ENCODE assay signal across 29 cellular contexts in genomic region chr11:103566116-103566515, GRCh38.
"Had no signal": no experiment of that assay in that cellular context is flagged by ENCODE, and none has a peak within 500 bp of the region (broad histone marks: within the 10 kb centered on the region; RNA-seq: fewer than 3 reads in every experiment).

No MANE protein-coding gene starts in this region.

- H3K36me3 ChIP-seq: stomach, suprapubic skin, thoracic aorta, thyroid gland, tibial artery, tibial nerve, transverse colon, upper lobe of left lung, upper lobe of right lung, uterus, vagina had no signal

- H3K36me3 Mint-ChIP-seq: stimulated activated effector memory CD8-positive, alpha-beta T cell treated with anti-CD3 and anti-CD28 coated beads, Interleukin-12 subunit alpha, Interleukin-12 subunit beta, amount 100 ng/mL, for 72 hours; stimulated activated memory B cell treated with anti-CD40 and anti-IgM and Interleukin-4, amounts not matched to agents 10 μg/mL and 1 μg/mL and 100 μg/mL, for 72 hours; stimulated activated naive B cell treated with anti-CD40 and anti-IgM and Interleukin-4, amounts not matched to agents 10 μg/mL and 1 μg/mL and 100 μg/mL, for 72 hours; type B pancreatic cell had no signal

- H3K27ac Mint-ChIP-seq: stimulated activated effector memory CD8-positive, alpha-beta T cell treated with anti-CD3 and anti-CD28 coated beads, Interleukin-12 subunit alpha, Interleukin-12 subunit beta, amount 100 ng/mL, for 72 hours; stimulated activated memory B cell treated with anti-CD40 and anti-IgM and Interleukin-4, amounts not matched to agents 10 μg/mL and 1 μg/mL and 100 μg/mL, for 72 hours; stimulated activated naive B cell treated with anti-CD40 and anti-IgM and Interleukin-4, amounts not matched to agents 10 μg/mL and 1 μg/mL and 100 μg/mL, for 72 hours; stimulated activated naive CD8-positive, alpha-beta T cell treated with anti-CD3 and anti-CD28 coated beads, Interleukin-15, amount 100 ng/mL, for 72 hours; stimulated activated naive CD8-positive, alpha-beta T cell treated with anti-CD3 and anti-CD28 coated beads, Interleukin-15, Interleukin-2, amounts not matched to agents 100 ng/mL and 50 ng/mL, for 24 hours; type B pancreatic cell had no signal

- H3K9me3 ChIP-seq: suprapubic skin, testis, thoracic aorta, thyroid gland, tibial artery, transverse colon, upper lobe of left lung, upper lobe of right lung, uterus, vagina had no signal

- H3K4me1 ChIP-seq: stomach, suprapubic skin, testis, thyroid gland, tibial artery, tibial nerve, transverse colon, upper lobe of left lung, upper lobe of right lung, uterus, vagina had no signal

- H3K27me3 ChIP-seq: stomach, suprapubic skin, testis, thyroid gland, tibial artery, tibial nerve, transverse colon, upper lobe of left lung, upper lobe of right lung, uterus, vagina had no signal

- H3K4me1 Mint-ChIP-seq: stimulated activated effector memory CD8-positive, alpha-beta T cell treated with anti-CD3 and anti-CD28 coated beads, Interleukin-12 subunit alpha, Interleukin-12 subunit beta, amount 100 ng/mL, for 72 hours; stimulated activated memory B cell treated with anti-CD40 and anti-IgM and Interleukin-4, amounts not matched to agents 10 μg/mL and 1 μg/mL and 100 μg/mL, for 72 hours; stimulated activated naive B cell treated with anti-CD40 and anti-IgM and Interleukin-4, amounts not matched to agents 10 μg/mL and 1 μg/mL and 100 μg/mL, for 72 hours; stimulated activated naive CD8-positive, alpha-beta T cell treated with anti-CD3 and anti-CD28 coated beads, Interleukin-15, amount 100 ng/mL, for 72 hours had no signal

- DNase-seq: stimulated activated CD4-positive, alpha-beta T cell treated with anti-CD3 and anti-CD28 coated beads, Interleukin-2, amount 100 ng/mL, for 48 hours; stimulated activated CD4-positive, alpha-beta T cell treated with anti-CD3 and anti-CD28 coated beads, Interleukin-4, amount 100 ng/mL, for 1 hour; stimulated activated CD4-positive, alpha-beta T cell treated with anti-CD3 and anti-CD28 coated beads, Interleukin-4, amount 100 ng/mL, for 24 hours; stimulated activated CD4-positive, alpha-beta T cell treated with anti-CD3 and anti-CD28 coated beads, Interleukin-4, amount 100 ng/mL, for 4 hours; stimulated activated CD8-positive, alpha-beta memory T cell treated with anti-CD3 and anti-CD28 coated beads, Interleukin-4, amount 100 ng/mL, for 48 hours; stimulated activated naive B cell treated with anti-CD40 and anti-IgM and Interleukin-4, amounts not matched to agents 10 μg/mL and 1 μg/mL and 100 μg/mL, for 72 hours; stimulated activated naive CD4-positive, alpha-beta T cell; stimulated activated naive CD4-positive, alpha-beta T cell treated with Interleukin-2 at 50 U/mL for 16 hours; stimulated activated naive CD8-positive, alpha-beta T cell treated with anti-CD3 and anti-CD28 coated beads, Interleukin-15, amount 100 ng/mL, for 72 hours; stimulated activated naive CD8-positive, alpha-beta T cell treated with anti-CD3 and anti-CD28 coated beads, Interleukin-15, Interleukin-2, amounts not matched to agents 100 U/mL and 50 U/mL, for 24 hours; stomach; substantia nigra; testis; thyroid gland; tibial artery; transverse colon; trophoblast cell; upper lobe of left lung; upper lobe of right lung; uterus had no signal

- ATAC-seq: stimulated activated effector memory CD8-positive, alpha-beta T cell treated with anti-CD3 and anti-CD28 coated beads, Interleukin-12 subunit alpha, Interleukin-12 subunit beta, amount 100 ng/mL, for 72 hours; stimulated activated memory B cell treated with anti-CD40 and anti-IgM and Interleukin-4, amounts not matched to agents 10 μg/mL and 1 μg/mL and 100 μg/mL, for 72 hours; stimulated activated naive B cell treated with anti-CD40 and anti-IgM and Interleukin-4, amounts not matched to agents 10 μg/mL and 1 μg/mL and 100 μg/mL, for 72 hours; stimulated activated naive CD8-positive, alpha-beta T cell treated with anti-CD3 and anti-CD28 coated beads, Interleukin-15, amount 100 ng/mL, for 72 hours; stimulated activated naive CD8-positive, alpha-beta T cell treated with anti-CD3 and anti-CD28 coated beads, Interleukin-15, Interleukin-2, amounts not matched to agents 100 U/mL and 50 U/mL, for 24 hours; upper lobe of right lung had no signal

- H3K4me3 ChIP-seq: stomach, suprapubic skin, testis, thoracic aorta, thyroid gland, tibial artery, tibial nerve, transverse colon, upper lobe of left lung, upper lobe of right lung, uterus, vagina had no signal

- H3K27me3 Mint-ChIP-seq: stimulated activated memory B cell treated with anti-CD40 and anti-IgM and Interleukin-4, amounts not matched to agents 10 μg/mL and 1 μg/mL and 100 μg/mL, for 72 hours; stimulated activated naive CD8-positive, alpha-beta T cell treated with anti-CD3 and anti-CD28 coated beads, Interleukin-15, amount 100 ng/mL, for 72 hours; type B pancreatic cell had no signal

- H3K27ac ChIP-seq: stomach, suprapubic skin, testis, thoracic aorta, thyroid gland, tibial artery, tibial nerve, transverse colon, upper lobe of left lung, upper lobe of right lung, uterus, vagina had no signal

- H3K9me3 Mint-ChIP-seq: stimulated activated effector memory CD8-positive, alpha-beta T cell treated with anti-CD3 and anti-CD28 coated beads, Interleukin-12 subunit alpha, Interleukin-12 subunit beta, amount 100 ng/mL, for 72 hours; stimulated activated memory B cell treated with anti-CD40 and anti-IgM and Interleukin-4, amounts not matched to agents 10 μg/mL and 1 μg/mL and 100 μg/mL, for 72 hours; stimulated activated naive CD8-positive, alpha-beta T cell treated with anti-CD3 and anti-CD28 coated beads, Interleukin-15, amount 100 ng/mL, for 72 hours had no signal

- FAIRE-seq: urothelium cell line had no signal

- H3K4me3 Mint-ChIP-seq: stimulated activated effector memory CD8-positive, alpha-beta T cell treated with anti-CD3 and anti-CD28 coated beads, Interleukin-12 subunit alpha, Interleukin-12 subunit beta, amount 100 ng/mL, for 72 hours; stimulated activated memory B cell treated with anti-CD40 and anti-IgM and Interleukin-4, amounts not matched to agents 10 μg/mL and 1 μg/mL and 100 μg/mL, for 72 hours; stimulated activated naive B cell treated with anti-CD40 and anti-IgM and Interleukin-4, amounts not matched to agents 10 μg/mL and 1 μg/mL and 100 μg/mL, for 72 hours; stimulated activated naive CD8-positive, alpha-beta T cell treated with anti-CD3 and anti-CD28 coated beads, Interleukin-15, amount 100 ng/mL, for 72 hours; stimulated activated naive CD8-positive, alpha-beta T cell treated with anti-CD3 and anti-CD28 coated beads, Interleukin-15, Interleukin-2, amounts not matched to agents 100 ng/mL and 50 ng/mL, for 24 hours; type B pancreatic cell had no signal
